In genomic region chr3:3179407-3180094, GRCh38 we compare ENCODE assay signal across 1 cellular context.
TF ChIP-seq lines count a peak whose summit lies in the region.

TSS of gene CRBN (minus strand) at chr3:3179691. CDS start at chr3:3179687, 4 bp downstream.

TF ChIP-seq in HepG2, 621 proteins besides CTCF, POLR2A, EP300 and RAD21 (continued from another document and continues in another):
- TF ChIP-seq THAP9 (CRISPR knock-in tag; IDR thresholded peaks at IDR 0.05; ENCODE audit: borderline replicate concordance) (peak; percentile 90), STAT5B (CRISPR knock-in tag; IDR thresholded peaks at IDR 0.05) (peak; percentile 81; the same call in 1 of the 2 replicates), NFE2 (CRISPR knock-in tag; IDR thresholded peaks at IDR 0.05) (no peak), NFE2L1 (CRISPR knock-in tag; IDR thresholded peaks at IDR 0.05; ENCODE audit: borderline replicate concordance) (no peak; the same call in 1 of the 2 replicates), ZNF234 (CRISPR knock-in tag; conservative IDR thresholded peaks at IDR 0.05) (no peak), BCL6 (CRISPR knock-in tag; IDR thresholded peaks at IDR 0.05) (peak; percentile 52), JUNB (CRISPR knock-in tag; IDR thresholded peaks at IDR 0.05; ENCODE audit: borderline replicate concordance) (no peak), ZNF773 (CRISPR knock-in tag; IDR thresholded peaks at IDR 0.05; ENCODE audit: borderline replicate concordance) (0 out of 2 replicates have a peak, but pooled peaks have one; percentile 63), ATF4 (CRISPR knock-in tag; IDR thresholded peaks at IDR 0.05) (peak in 1 of 2 experiments; percentile 54; a peak in 1 of 4 replicates), BRF2 (CRISPR knock-in tag; IDR thresholded peaks at IDR 0.05) (0 out of 2 replicates have a peak, but pooled peaks have one; percentile 46), KLF11 (CRISPR knock-in tag; IDR thresholded peaks at IDR 0.05) (0 out of 2 replicates have a peak, but pooled peaks have one; percentile 54), PRMT3 (CRISPR knock-in tag; IDR thresholded peaks at IDR 0.05; ENCODE audit: borderline replicate concordance, low read depth) (0 out of 2 replicates have a peak, but pooled peaks have one; percentile 33), ZFP1 (CRISPR knock-in tag; IDR thresholded peaks at IDR 0.05) (0 out of 2 replicates have a peak, but pooled peaks have one; percentile 32), NFYB (CRISPR knock-in tag; IDR thresholded peaks at IDR 0.05) (peak; percentile 37; the same call in 1 of the 2 replicates), ZSCAN25 (CRISPR knock-in tag; IDR thresholded peaks at IDR 0.05) (peak; percentile 71; the same call in 1 of the 2 replicates), ZNF383 (CRISPR knock-in tag; IDR thresholded peaks at IDR 0.05; ENCODE audit: borderline replicate concordance) (no peak), ZNF512B (CRISPR knock-in tag; IDR thresholded peaks at IDR 0.05; ENCODE audit: borderline replicate concordance) (no peak), SKI (IDR thresholded peaks at IDR 0.05; ENCODE audit: partially characterized antibody) (peak; percentile 82), NCOA1 (CRISPR knock-in tag; IDR thresholded peaks at IDR 0.05) (peak; percentile 46; the same call in 1 of the 2 replicates), ZNF550 (CRISPR knock-in tag; IDR thresholded peaks at IDR 0.05; ENCODE audit: borderline replicate concordance) (no peak), ZNF232 (CRISPR knock-in tag; IDR thresholded peaks at IDR 0.05; ENCODE audit: borderline replicate concordance) (peak; percentile 91), HMG20B (CRISPR knock-in tag; conservative IDR thresholded peaks at IDR 0.05) (peak; percentile 63; the same call in 1 of the 2 replicates), RFX3 (CRISPR knock-in tag; IDR thresholded peaks at IDR 0.05) (no peak), ZNF296 (CRISPR knock-in tag; conservative IDR thresholded peaks at IDR 0.05) (no peak), NONO (IDR thresholded peaks at IDR 0.05) (no peak), NONO (CRISPR knock-in tag; conservative IDR thresholded peaks at IDR 0.05) (peak; percentile 96), ATF2 (CRISPR knock-in tag; IDR thresholded peaks at IDR 0.05) (peak; percentile 74), TAF15 (IDR thresholded peaks at IDR 0.05; ENCODE audit: low read depth, low read length, poor library complexity, severe bottlenecking) (peak; percentile 71), NR2F1 (CRISPR knock-in tag; IDR thresholded peaks at IDR 0.05) (no peak), ZNF329 (CRISPR knock-in tag; IDR thresholded peaks at IDR 0.05; ENCODE audit: low read depth) (no peak), RFXANK (CRISPR knock-in tag; IDR thresholded peaks at IDR 0.05) (0 out of 2 replicates have a peak, but pooled peaks have one; percentile 68), KDM5A (IDR thresholded peaks at IDR 0.05; ENCODE audit: borderline replicate concordance, low read length) (peak; percentile 99), ATF7 (IDR thresholded peaks at IDR 0.05) (no peak), ATF7 (CRISPR knock-in tag; IDR thresholded peaks at IDR 0.05) (no peak), FOXA1 (IDR thresholded peaks at IDR 0.05) (no peak), FOXA1 (CRISPR knock-in tag; IDR thresholded peaks at IDR 0.05) (peak; percentile 88), ZNF382 (CRISPR knock-in tag; IDR thresholded peaks at IDR 0.05; ENCODE audit: borderline replicate concordance) (no peak), ZNF614 (CRISPR knock-in tag; IDR thresholded peaks at IDR 0.05; ENCODE audit: borderline replicate concordance) (peak; percentile 87; the same call in 1 of the 2 replicates), SIN3B (IDR thresholded peaks at IDR 0.05; ENCODE audit: low read length) (peak; percentile 95), RBFOX2 (IDR thresholded peaks at IDR 0.05; ENCODE audit: low read depth, low read length) (peak; percentile 96), GTF2F1 (IDR thresholded peaks at IDR 0.05; ENCODE audit: low read length) (no peak), FOSL2 (CRISPR knock-in tag; IDR thresholded peaks at IDR 0.05) (peak; percentile 71)
- TF ChIP-seq, protein P1, sequence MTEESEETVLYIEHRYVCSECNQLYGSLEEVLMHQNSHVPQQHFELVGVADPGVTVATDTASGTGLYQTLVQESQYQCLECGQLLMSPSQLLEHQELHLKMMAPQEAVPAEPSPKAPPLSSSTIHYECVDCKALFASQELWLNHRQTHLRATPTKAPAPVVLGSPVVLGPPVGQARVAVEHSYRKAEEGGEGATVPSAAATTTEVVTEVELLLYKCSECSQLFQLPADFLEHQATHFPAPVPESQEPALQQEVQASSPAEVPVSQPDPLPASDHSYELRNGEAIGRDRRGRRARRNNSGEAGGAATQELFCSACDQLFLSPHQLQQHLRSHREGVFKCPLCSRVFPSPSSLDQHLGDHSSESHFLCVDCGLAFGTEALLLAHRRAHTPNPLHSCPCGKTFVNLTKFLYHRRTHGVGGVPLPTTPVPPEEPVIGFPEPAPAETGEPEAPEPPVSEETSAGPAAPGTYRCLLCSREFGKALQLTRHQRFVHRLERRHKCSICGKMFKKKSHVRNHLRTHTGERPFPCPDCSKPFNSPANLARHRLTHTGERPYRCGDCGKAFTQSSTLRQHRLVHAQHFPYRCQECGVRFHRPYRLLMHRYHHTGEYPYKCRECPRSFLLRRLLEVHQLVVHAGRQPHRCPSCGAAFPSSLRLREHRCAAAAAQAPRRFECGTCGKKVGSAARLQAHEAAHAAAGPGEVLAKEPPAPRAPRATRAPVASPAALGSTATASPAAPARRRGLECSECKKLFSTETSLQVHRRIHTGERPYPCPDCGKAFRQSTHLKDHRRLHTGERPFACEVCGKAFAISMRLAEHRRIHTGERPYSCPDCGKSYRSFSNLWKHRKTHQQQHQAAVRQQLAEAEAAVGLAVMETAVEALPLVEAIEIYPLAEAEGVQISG (CRISPR knock-in tag; IDR thresholded peaks at IDR 0.05), result peak; percentile 100
- TF ChIP-seq, protein P2, sequence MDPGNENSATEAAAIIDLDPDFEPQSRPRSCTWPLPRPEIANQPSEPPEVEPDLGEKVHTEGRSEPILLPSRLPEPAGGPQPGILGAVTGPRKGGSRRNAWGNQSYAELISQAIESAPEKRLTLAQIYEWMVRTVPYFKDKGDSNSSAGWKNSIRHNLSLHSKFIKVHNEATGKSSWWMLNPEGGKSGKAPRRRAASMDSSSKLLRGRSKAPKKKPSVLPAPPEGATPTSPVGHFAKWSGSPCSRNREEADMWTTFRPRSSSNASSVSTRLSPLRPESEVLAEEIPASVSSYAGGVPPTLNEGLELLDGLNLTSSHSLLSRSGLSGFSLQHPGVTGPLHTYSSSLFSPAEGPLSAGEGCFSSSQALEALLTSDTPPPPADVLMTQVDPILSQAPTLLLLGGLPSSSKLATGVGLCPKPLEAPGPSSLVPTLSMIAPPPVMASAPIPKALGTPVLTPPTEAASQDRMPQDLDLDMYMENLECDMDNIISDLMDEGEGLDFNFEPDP (CRISPR knock-in tag; conservative IDR thresholded peaks at IDR 0.05), result no peak
- TF ChIP-seq, protein P3, sequence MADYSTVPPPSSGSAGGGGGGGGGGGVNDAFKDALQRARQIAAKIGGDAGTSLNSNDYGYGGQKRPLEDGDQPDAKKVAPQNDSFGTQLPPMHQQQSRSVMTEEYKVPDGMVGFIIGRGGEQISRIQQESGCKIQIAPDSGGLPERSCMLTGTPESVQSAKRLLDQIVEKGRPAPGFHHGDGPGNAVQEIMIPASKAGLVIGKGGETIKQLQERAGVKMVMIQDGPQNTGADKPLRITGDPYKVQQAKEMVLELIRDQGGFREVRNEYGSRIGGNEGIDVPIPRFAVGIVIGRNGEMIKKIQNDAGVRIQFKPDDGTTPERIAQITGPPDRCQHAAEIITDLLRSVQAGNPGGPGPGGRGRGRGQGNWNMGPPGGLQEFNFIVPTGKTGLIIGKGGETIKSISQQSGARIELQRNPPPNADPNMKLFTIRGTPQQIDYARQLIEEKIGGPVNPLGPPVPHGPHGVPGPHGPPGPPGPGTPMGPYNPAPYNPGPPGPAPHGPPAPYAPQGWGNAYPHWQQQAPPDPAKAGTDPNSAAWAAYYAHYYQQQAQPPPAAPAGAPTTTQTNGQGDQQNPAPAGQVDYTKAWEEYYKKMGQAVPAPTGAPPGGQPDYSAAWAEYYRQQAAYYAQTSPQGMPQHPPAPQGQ (CRISPR knock-in tag; IDR thresholded peaks at IDR 0.05; ENCODE audit: borderline replicate concordance), result no peak
- TF ChIP-seq, protein P4, sequence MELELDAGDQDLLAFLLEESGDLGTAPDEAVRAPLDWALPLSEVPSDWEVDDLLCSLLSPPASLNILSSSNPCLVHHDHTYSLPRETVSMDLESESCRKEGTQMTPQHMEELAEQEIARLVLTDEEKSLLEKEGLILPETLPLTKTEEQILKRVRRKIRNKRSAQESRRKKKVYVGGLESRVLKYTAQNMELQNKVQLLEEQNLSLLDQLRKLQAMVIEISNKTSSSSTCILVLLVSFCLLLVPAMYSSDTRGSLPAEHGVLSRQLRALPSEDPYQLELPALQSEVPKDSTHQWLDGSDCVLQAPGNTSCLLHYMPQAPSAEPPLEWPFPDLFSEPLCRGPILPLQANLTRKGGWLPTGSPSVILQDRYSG (CRISPR knock-in tag; IDR thresholded peaks at IDR 0.05), result peak; percentile 86; the same call in 1 of the 2 replicates
- TF ChIP-seq, protein P5, sequence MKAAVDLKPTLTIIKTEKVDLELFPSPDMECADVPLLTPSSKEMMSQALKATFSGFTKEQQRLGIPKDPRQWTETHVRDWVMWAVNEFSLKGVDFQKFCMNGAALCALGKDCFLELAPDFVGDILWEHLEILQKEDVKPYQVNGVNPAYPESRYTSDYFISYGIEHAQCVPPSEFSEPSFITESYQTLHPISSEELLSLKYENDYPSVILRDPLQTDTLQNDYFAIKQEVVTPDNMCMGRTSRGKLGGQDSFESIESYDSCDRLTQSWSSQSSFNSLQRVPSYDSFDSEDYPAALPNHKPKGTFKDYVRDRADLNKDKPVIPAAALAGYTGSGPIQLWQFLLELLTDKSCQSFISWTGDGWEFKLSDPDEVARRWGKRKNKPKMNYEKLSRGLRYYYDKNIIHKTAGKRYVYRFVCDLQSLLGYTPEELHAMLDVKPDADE (CRISPR knock-in tag; IDR thresholded peaks at IDR 0.05), result 0 out of 2 replicates have a peak, but pooled peaks have one; percentile 74
- TF ChIP-seq, protein P6, sequence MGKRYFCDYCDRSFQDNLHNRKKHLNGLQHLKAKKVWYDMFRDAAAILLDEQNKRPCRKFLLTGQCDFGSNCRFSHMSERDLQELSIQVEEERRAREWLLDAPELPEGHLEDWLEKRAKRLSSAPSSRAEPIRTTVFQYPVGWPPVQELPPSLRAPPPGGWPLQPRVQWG (CRISPR knock-in tag; IDR thresholded peaks at IDR 0.05; ENCODE audit: borderline replicate concordance, low read depth), result no peak
